8 cellular contexts compared by ENCODE assay signal in the genomic region with DNA sequence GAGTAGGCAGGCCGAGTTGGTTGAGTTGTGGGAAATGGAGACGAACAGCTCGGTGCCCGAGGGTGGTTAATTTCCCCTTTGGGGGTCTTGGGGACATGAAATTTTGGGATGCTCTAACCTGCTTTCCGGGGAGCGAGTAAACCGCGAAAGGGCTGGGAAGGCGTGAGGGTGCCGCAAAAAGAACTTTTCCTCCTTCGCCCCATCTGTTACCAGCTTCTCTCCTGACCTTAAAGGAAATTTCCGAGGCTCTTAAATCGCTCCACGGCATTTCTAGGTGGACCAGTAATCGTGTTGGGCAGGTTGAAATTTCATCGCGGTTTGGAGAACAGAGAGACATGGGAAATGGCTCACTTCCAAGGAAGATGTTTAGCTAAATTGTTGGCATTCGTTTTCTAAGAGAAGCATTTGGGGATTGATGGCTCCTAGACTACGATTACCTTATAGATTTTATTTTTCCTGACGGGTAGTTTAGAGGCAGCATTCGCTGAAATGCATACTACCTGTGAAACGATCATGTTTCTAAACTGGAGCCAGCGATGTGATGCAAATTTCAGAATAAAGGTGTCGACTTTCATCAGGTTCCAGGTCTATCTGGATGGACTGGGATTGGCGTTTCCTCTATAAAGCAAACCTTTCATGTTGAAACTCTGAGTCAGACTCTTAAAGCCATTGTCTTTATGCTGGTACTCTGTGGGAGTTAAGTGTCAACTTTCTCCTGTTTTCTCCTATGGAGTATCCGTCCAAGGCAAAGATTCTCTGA. TPM values are rescaled to one million over a fixed set of nuclear protein-coding genes. Genes with fewer than 3 reads are reported as not detected.
DNase-seq lines count a peak whose midpoint lies in the region; ATAC-seq, FAIRE-seq and TF ChIP-seq lines count a peak whose summit lies in the region.

No MANE protein-coding gene starts in this region.

- H3K27me3 ChIP-seq in Caco-2 (replicated peaks; ENCODE audit: control insufficient read depth, insufficient read depth, low read length), result no peaks in the 10 kb centered on the region

- H3K9me3 Mint-ChIP-seq in Caco-2 (ENCODE audit: unreplicated experiment) (no peaks in the 10 kb centered on the region), memory B cell (no peaks in the 10 kb centered on the region), type B pancreatic cell (no peaks in the 10 kb centered on the region)
- no peaks in the 10 kb centered on the region for H3K9me3 Mint-ChIP-seq in dendritic cell treated with granulocyte-macrophage colony-stimulating factor and Interleukin-4, amounts not matched to agents 40 ng/mL and 50 ng/mL, for 4 days

- peaks cover 5% of the 10 kb centered on the region for H3K36me3 Mint-ChIP-seq in Caco-2 (ENCODE audit: insufficient read depth, unreplicated experiment)
- peaks cover 15% of the 10 kb centered on the region for H3K36me3 Mint-ChIP-seq in dendritic cell treated with granulocyte-macrophage colony-stimulating factor and Interleukin-4, amounts not matched to agents 40 ng/mL and 50 ng/mL, for 4 days (ENCODE audit: low read depth)
- H3K36me3 Mint-ChIP-seq in memory B cell, result no peaks in the 10 kb centered on the region
- H3K36me3 Mint-ChIP-seq in type B pancreatic cell, result no peaks in the 10 kb centered on the region

- POLR2A ChIA-PET in Caco-2 (lab: Charles Lee), result interaction anchor here (0.6 to 2.0 kb wide), 8 partner anchors 15 to 367 kb away, joined by 3 to 8 read pairs (median 4); no protein-coding TSS in a partner anchor

- peak overlapping the region; percentile 90 for H3K27ac Mint-ChIP-seq in Caco-2 (ENCODE audit: unreplicated experiment)
- peak overlapping the region; percentile 97 for H3K27ac Mint-ChIP-seq in dendritic cell treated with granulocyte-macrophage colony-stimulating factor and Interleukin-4, amounts not matched to agents 40 ng/mL and 50 ng/mL, for 4 days
- peak overlapping the region; percentile 93 for H3K27ac Mint-ChIP-seq in memory B cell
- peak overlapping the region; percentile 92 for H3K27ac Mint-ChIP-seq in type B pancreatic cell

- CTCF ChIA-PET in Caco-2 (lab: Charles Lee), result interaction anchor here (0.6 to 2.6 kb wide), 7 partner anchors 82 to 431 kb away, joined by 3 to 15 read pairs (median 5); no protein-coding TSS in a partner anchor

- H3K4me3 Mint-ChIP-seq in Caco-2 (ENCODE audit: unreplicated experiment) (peak overlapping the region; percentile 80), memory B cell (peak overlapping the region; percentile 84), type B pancreatic cell (peak overlapping the region; percentile 94)
- H3K4me3 Mint-ChIP-seq in dendritic cell treated with granulocyte-macrophage colony-stimulating factor and Interleukin-4, amounts not matched to agents 40 ng/mL and 50 ng/mL, for 4 days, result peak overlapping the region; percentile 91

- H3K9me3 ChIP-seq in Caco-2, result no peaks in the 10 kb centered on the region

- H3K4me1 ChIP-seq in Caco-2, result peaks cover 16% of the 10 kb centered on the region; the same call in 1 of the 2 replicates

- intact Hi-C loops in Caco-2 (cut with micrococcal nuclease; ENCODE audit: unreplicated experiment), result loop anchor here (1.0 to 5.0 kb wide), 7 partner anchors 15 to 431 kb away; no protein-coding TSS in a partner anchor
- intact Hi-C loops in dendritic cell treated with granulocyte-macrophage colony-stimulating factor and Interleukin-4, amounts not matched to agents 40 ng/mL and 50 ng/mL, for 4 days (cut with micrococcal nuclease), result loop anchor here (2.0 to 5.0 kb wide), 3 partner anchors 41 to 431 kb away; no protein-coding TSS in a partner anchor
- intact Hi-C loops in posterior cingulate gyrus (cut with DNase I), result loop anchor here (1.0 to 10.0 kb wide), 6 partner anchors 84 to 432 kb away; no protein-coding TSS in a partner anchor

- no peaks in the 10 kb centered on the region for H3K27me3 Mint-ChIP-seq in Caco-2 (ENCODE audit: insufficient read depth, unreplicated experiment)
- H3K27me3 Mint-ChIP-seq in dendritic cell treated with granulocyte-macrophage colony-stimulating factor and Interleukin-4, amounts not matched to agents 40 ng/mL and 50 ng/mL, for 4 days, result no peaks in the 10 kb centered on the region
- H3K27me3 Mint-ChIP-seq in memory B cell, result no peaks in the 10 kb centered on the region
- H3K27me3 Mint-ChIP-seq in type B pancreatic cell, result no peaks in the 10 kb centered on the region

- BruUV-seq in Caco-2 (replicated peaks; lab: Mats Ljungman, UMichigan), result TSS peak; percentile 92

- FAIRE-seq in RCC 7860 (lab: Jason Lieb, UNC), result no peak

- TF ChIP-seq CTCF in Caco-2 (IDR thresholded peaks at IDR 0.05; ENCODE audit: insufficient read depth in 1 of 2, low read depth in 1 of 2, low read length in 1 of 2, severe bottlenecking in 1 of 2, unreplicated experiment in 1 of 2), result no peak
- TF ChIP-seq CTCF in type B pancreatic cell (conservative IDR thresholded peaks at IDR 0.05), result no peak

- H3K4me1 Mint-ChIP-seq in Caco-2 (ENCODE audit: low read depth, unreplicated experiment) (peaks cover 15% of the 10 kb centered on the region), memory B cell (peaks cover 46% of the 10 kb centered on the region), type B pancreatic cell (ENCODE audit: unreplicated experiment) (peaks cover 35% of the 10 kb centered on the region)
- peaks cover 57% of the 10 kb centered on the region for H3K4me1 Mint-ChIP-seq in dendritic cell treated with granulocyte-macrophage colony-stimulating factor and Interleukin-4, amounts not matched to agents 40 ng/mL and 50 ng/mL, for 4 days (ENCODE audit: low read depth)

- H3K4me3 ChIP-seq in Caco-2 (ENCODE audit: low read depth, low read length), result peak overlapping the region; percentile 94

- no peaks in the 10 kb centered on the region for H3K36me3 ChIP-seq in Caco-2 (ENCODE audit: control insufficient read depth, insufficient read depth, low read length)

- peak in 1 of 2 experiments; percentile 41 for DNase-seq in Caco-2
- DNase-seq in HT1080 (ENCODE audit: low read depth), result peak; percentile 77
- DNase-seq in RCC 7860 (ENCODE audit: low spot score), result peak; percentile 24
- DNase-seq in memory B cell (ENCODE audit: low spot score in 2 of 2), result no peak
- DNase-seq in type B pancreatic cell (ENCODE audit: extremely low spot score, unreplicated experiment), result no peak
- no peak for DNase-seq in posterior cingulate gyrus

- ATAC-seq in memory B cell (ENCODE audit: low read depth) (no peak), GM18498 (IDR thresholded peaks at IDR 0.05; ENCODE audit: unreplicated experiment) (no peak)

RNA-seq across cellular contexts. Expression of gene SIPA1L1, which starts 1.5 kb away (rescaled TPM):
- 75.0 and 77.8 TPM in 2 replicates for total RNA-seq in Caco-2 (2022)
- 32.1 and 34.4 TPM in 2 replicates for total RNA-seq in HT1080 (2014; rRNA removed; shearing (Covaris generic))
- polyA plus RNA-seq in HT1080 (2015; cell fraction: cytosol; rRNA removed), result 42.3 and 45.0 TPM in 2 replicates
- 122 and 166 TPM in 2 replicates for polyA plus RNA-seq in HT1080 (2015; cell fraction: nucleus; rRNA removed)
- total RNA-seq in type B pancreatic cell (ENCODE audit: low replicate concordance), result 44.2 and 46.2 TPM in 2 replicates

Comparison
In these comparisons a context has a peak if more than half of its experiments do, and no peak if none do; other contexts are left out.
1. DNase-seq: peak in HT1080 (single experiment) and RCC 7860 (single experiment); none in memory B cell (0 of 2), type B pancreatic cell (single experiment) and posterior cingulate gyrus (0 of 10).
2. Peak in every context shown above with its lines, with median percentiles within 50 percentile points of each other: H3K27ac Mint-ChIP-seq and H3K4me3 Mint-ChIP-seq.